Comparison of ENCODE assay signal across 30 cellular contexts in the genomic region with DNA sequence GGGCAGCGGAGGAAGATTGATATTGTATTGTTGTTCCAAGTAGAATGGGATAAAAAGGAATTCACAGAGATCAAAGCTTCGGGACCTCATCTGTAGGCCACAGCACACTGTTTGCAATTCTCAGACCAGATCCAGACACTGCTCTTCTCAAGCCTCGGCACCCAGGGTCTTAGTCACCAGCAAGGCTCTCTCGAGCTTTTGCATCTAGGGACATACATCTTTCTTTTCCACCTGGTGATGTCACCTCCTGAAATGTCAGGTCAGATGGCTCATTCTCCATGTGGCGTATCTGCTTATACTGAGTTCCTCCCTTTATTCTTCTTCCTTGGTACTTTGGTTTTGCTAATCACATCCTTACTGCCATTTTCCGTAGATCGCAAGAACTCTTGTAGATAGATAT. TPM values are rescaled to one million over a fixed set of nuclear protein-coding genes. Genes with fewer than 3 reads are reported as not detected.
"Had no signal": no experiment of that assay in that cellular context is flagged by ENCODE, and none has a peak within 500 bp of the region (broad histone marks: within the 10 kb centered on the region; RNA-seq: fewer than 3 reads in every experiment).

No MANE protein-coding gene starts in this region.

- H3K4me3 ChIP-seq: esophagus muscularis mucosa, gastroesophageal sphincter, heart left ventricle, hepatocyte, left lung, mucosa of descending colon, neural progenitor cell, smooth muscle cell, thoracic aorta, tibial nerve, upper lobe of left lung had no signal

- ATAC-seq: foreskin keratinocyte; gastroesophageal sphincter; heart left ventricle; left cardiac atrium; left lung; mucosa of descending colon; naive thymus-derived CD4-positive, alpha-beta T cell; sciatic nerve; stimulated activated effector memory CD8-positive, alpha-beta T cell treated with anti-CD3 and anti-CD28 coated beads, Interleukin-12 subunit alpha, Interleukin-12 subunit beta, amount 100 ng/mL, for 72 hours had no signal

- H3K9me3 ChIP-seq: heart left ventricle, mucosa of descending colon, thoracic aorta, tibial nerve, upper lobe of left lung had no signal

- H3K4me1 ChIP-seq: esophagus muscularis mucosa, foreskin keratinocyte, gastroesophageal sphincter, heart left ventricle, left lung, neural progenitor cell, parathyroid adenoma, tibial nerve, upper lobe of left lung had no signal

- H3K4me2 ChIP-seq: hepatocyte, neural progenitor cell, smooth muscle cell had no signal

- H3K36me3 ChIP-seq: esophagus muscularis mucosa, gastroesophageal sphincter, heart left ventricle, left lung, neural progenitor cell, thoracic aorta, tibial nerve, upper lobe of left lung had no signal

- FAIRE-seq: endothelial cell of umbilical vein, urothelium cell line had no signal

- DNase-seq: cerebellar nuclear complex; cortex of kidney; foreskin keratinocyte; heart left ventricle; left cardiac atrium; left lung; mammary epithelial cell; mucosa of descending colon; naive thymus-derived CD4-positive, alpha-beta T cell; stimulated activated CD4-positive, alpha-beta T cell treated with anti-CD3 and anti-CD28 coated beads, Interleukin-12 subunit alpha, Interleukin-12 subunit beta, amount 100 ng/mL, for 4 hours; stimulated activated CD4-positive, alpha-beta T cell treated with anti-CD3 and anti-CD28 coated beads, Interleukin-1b, Interleukin-23, amount 100 ng/mL, for 48 hours; stimulated activated CD4-positive, alpha-beta T cell treated with anti-CD3 and anti-CD28 coated beads, Interleukin-4, amount 100 ng/mL, for 24 hours; stimulated activated naive CD4-positive, alpha-beta T cell treated with Interleukin-2 at 50 U/mL for 16 hours; upper lobe of left lung had no signal

- H3K79me2 ChIP-seq: hepatocyte, parathyroid adenoma had no signal

- H3K27ac ChIP-seq: esophagus muscularis mucosa, foreskin keratinocyte, gastroesophageal sphincter, heart left ventricle, hepatocyte, left lung, neural progenitor cell, parathyroid adenoma, thoracic aorta, tibial nerve, upper lobe of left lung had no signal

- H3K27me3 ChIP-seq: foreskin keratinocyte, hepatocyte, neural progenitor cell, tibial nerve, upper lobe of left lung had no signal

- H3K9ac ChIP-seq: neural progenitor cell, parathyroid adenoma had no signal

- H2AFZ ChIP-seq: hepatocyte, neural progenitor cell, parathyroid adenoma had no signal

RNA-seq across cellular contexts. Expression of a gene that starts 42.9 kb away (rescaled TPM):
- total RNA-seq: dermis microvascular lymphatic vessel endothelial cell, endothelial cell of umbilical vein, epithelial cell of proximal tubule, fibroblast of lung, foreskin keratinocyte, hepatocyte, mammary epithelial cell, mesothelial cell of epicardium, smooth muscle cell had no signal
- polyA plus RNA-seq: endothelial cell of umbilical vein, foreskin keratinocyte, hepatocyte, mammary epithelial cell had no signal
